Comparison of ENCODE assay signal across 16 cellular contexts in the genomic region with DNA sequence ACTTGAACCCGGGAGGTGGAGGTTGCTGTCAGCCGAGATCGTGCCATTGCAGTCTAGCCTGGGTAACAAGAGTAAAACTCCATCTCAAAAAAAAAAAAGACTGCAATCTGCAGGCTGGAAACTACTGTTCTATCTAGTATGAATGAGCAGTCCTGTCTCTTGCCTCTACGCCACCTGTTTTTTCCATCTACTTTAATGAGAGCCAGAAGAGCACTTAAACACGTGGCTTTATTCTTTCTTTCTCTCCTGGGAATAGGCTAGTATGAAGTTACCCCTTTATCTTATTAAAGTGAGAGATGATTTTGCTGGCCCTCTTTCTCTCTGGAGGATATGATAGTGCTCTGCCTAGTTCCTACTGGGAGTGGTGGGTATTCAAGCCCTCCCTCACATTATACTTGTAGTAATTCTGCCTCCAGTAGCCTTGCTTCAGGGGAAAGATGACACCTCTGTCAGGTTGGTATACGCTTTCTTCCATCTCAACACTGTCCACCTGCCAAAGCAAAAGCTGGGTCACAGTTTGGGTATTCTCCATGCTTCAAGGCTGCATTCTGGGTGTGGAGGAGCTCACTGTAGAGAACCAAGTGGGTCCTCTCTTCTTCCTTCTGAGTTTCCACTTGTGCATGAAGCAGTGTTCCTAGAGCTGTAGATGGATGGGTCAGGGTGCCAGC. TPM values are rescaled to one million over a fixed set of nuclear protein-coding genes. Genes with fewer than 3 reads are reported as not detected.
DNase-seq lines count a peak whose midpoint lies in the region; ATAC-seq, FAIRE-seq and TF ChIP-seq lines count a peak whose summit lies in the region.
"Had no signal": no experiment of that assay in that cellular context is flagged by ENCODE, and none has a peak within 500 bp of the region (broad histone marks: within the 10 kb centered on the region; RNA-seq: fewer than 3 reads in every experiment).

No MANE protein-coding gene starts in this region.

- no peaks in the 10 kb centered on the region for H3K9me3 ChIP-seq in HepG2 (ENCODE audit: low read length)
- H3K9me3 ChIP-seq in kidney (ENCODE audit: control insufficient read depth in 1 of 2, low read length in 2 of 2): no peaks in the 10 kb centered on the region
- H3K9me3 ChIP-seq: A549, colonic mucosa, right lobe of liver, transverse colon had no signal

- WGBS in HepG2 (ENCODE audit: low lambda C conversion rate): 97% methylated on average over 6 of the region's 6 CpGs

- no peak overlapping the region for H3K4me3 ChIP-seq in HepG2 (replicated peaks in 1 of 3; ENCODE audit: insufficient read depth in 1 of 3, low read depth in 2 of 3, low read length in 3 of 3)
- no peak overlapping the region for H3K4me3 ChIP-seq in kidney (ENCODE audit: low read length in 2 of 2)
- H3K4me3 ChIP-seq: A549, colonic mucosa, right lobe of liver, transverse colon had no signal

- H2AFZ ChIP-seq in HepG2 (ENCODE audit: low read length): no peak overlapping the region

- H3K36me3 Mint-ChIP-seq in T-helper 1 cell treated with Interleukin-12 subunit alpha and Interleukin-12 subunit beta and Interleukin-4 antibody, amounts not matched to agents 30 μg/mL and 1 μg/mL, for 36 hours (ENCODE audit: low read depth): peaks cover 5% of the 10 kb centered on the region
- H3K36me3 Mint-ChIP-seq in MCF 10A (ENCODE audit: insufficient read depth, unreplicated experiment): peaks cover 1% of the 10 kb centered on the region
- H3K36me3 Mint-ChIP-seq: immature natural killer cell, T-cell had no signal

- no peak overlapping the region for H3K4me3 Mint-ChIP-seq in T-helper 1 cell treated with Interleukin-12 subunit alpha and Interleukin-12 subunit beta and Interleukin-4 antibody, amounts not matched to agents 30 μg/mL and 1 μg/mL, for 36 hours
- no peak overlapping the region for H3K4me3 Mint-ChIP-seq in MCF 10A (ENCODE audit: unreplicated experiment)

- no peak overlapping the region for H3K4me2 ChIP-seq in HepG2 (ENCODE audit: low read depth, low read length)
- H3K4me2 ChIP-seq: A549 had no signal

- no peak for TF ChIP-seq EP300 in HepG2 (IDR thresholded peaks at IDR 0.05; ENCODE audit: low read depth in 2 of 2, low read length in 2 of 2)
- no peak for TF ChIP-seq EP300 in HepG2 (CRISPR knock-in tag; IDR thresholded peaks at IDR 0.05; ENCODE audit: borderline replicate concordance)

- DNase-seq in T-helper 1 cell: no peak
- peak; percentile 97 for DNase-seq in NCI-H2107 treated with DMSO at 0.1 percent for 48 hours (lab: John Stamatoyannopoulos, UW; ENCODE audit: unreplicated experiment)
- DNase-seq in MCF 10A (ENCODE audit: unreplicated experiment): no peak
- DNase-seq in sciatic nerve (ENCODE audit: low spot score): no peak
- no peak for DNase-seq in HepG2 (ENCODE audit: low spot score)
- DNase-seq in kidney: no peak
- DNase-seq: activated CD4-positive, alpha-beta T cell treated with anti-CD3 and anti-CD28 coated beads, Interleukin-2, amount 50 U/mL, for 4 hours; activated naive CD4-positive, alpha-beta T cell; colonic mucosa; immature natural killer cell; right lobe of liver; T-cell; transverse colon had no signal

- intact Hi-C loops in MCF 10A (cut with micrococcal nuclease) (no loop called here), sciatic nerve (cut with DNase I) (no loop called here), HepG2 (cut with micrococcal nuclease; ENCODE audit: unreplicated experiment) (no loop called here), kidney (cut with DNase I) (no loop called here)

- TF ChIP-seq CTCF in MCF 10A (IDR thresholded peaks at IDR 0.05; ENCODE audit: unreplicated experiment) (no peak), HepG2 (CRISPR knock-in tag; IDR thresholded peaks at IDR 0.05) (no peak), kidney (IDR thresholded peaks at IDR 0.05; ENCODE audit: borderline replicate concordance, extremely low read depth, insufficient read depth) (no peak)

- H3K27me3 ChIP-seq in HepG2 (ENCODE audit: control insufficient read depth in 1 of 2, insufficient read depth in 2 of 2, low read length in 2 of 2): no peaks in the 10 kb centered on the region
- H3K27me3 ChIP-seq: colonic mucosa, right lobe of liver, transverse colon had no signal

- H3K27ac ChIP-seq in HepG2 (ENCODE audit: extremely low read length, insufficient read depth, low read length) (no peak overlapping the region), kidney (ENCODE audit: low read depth in 2 of 2, low read length in 2 of 2) (no peak overlapping the region)
- H3K27ac ChIP-seq: colonic mucosa, right lobe of liver had no signal

- BruUV-seq in MCF 10A (replicated peaks; lab: Mats Ljungman, UMichigan) (no TSS peak), HepG2 (replicated peaks; lab: Mats Ljungman, UMichigan) (no TSS peak)

- in situ Hi-C loops in HepG2 (cut with HindIII; ENCODE audit: extremely low pct_ligation_motif_present, low pct_unique_long_range_greater_than_20kb): no loop called here

- H3K27ac Mint-ChIP-seq in T-helper 1 cell treated with Interleukin-12 subunit alpha and Interleukin-12 subunit beta and Interleukin-4 antibody, amounts not matched to agents 30 μg/mL and 1 μg/mL, for 36 hours: peak overlapping the region; percentile 17
- peak overlapping the region; percentile 86 for H3K27ac Mint-ChIP-seq in MCF 10A (ENCODE audit: low read depth, unreplicated experiment)
- H3K27ac Mint-ChIP-seq: T-cell had no signal

- CTCF ChIA-PET in MCF 10A (lab: Yijun Ruan, JAX) (interaction anchor here (1.1 to 1.2 kb wide), 4 partner anchors 9 to 20 kb away, joined by 3 to 5 read pairs (median 3); partner anchors contain the start of gene MAPKBP1), HepG2 (lab: Yijun Ruan, JAX; ENCODE audit: low intra/inter-chr PET ratio, low total read pairs) (no interaction called here)

- H3K36me3 ChIP-seq in HepG2 (replicated peaks in 1 of 2; ENCODE audit: control insufficient read depth in 1 of 2, insufficient read depth in 2 of 2, low read length in 2 of 2): no peaks in the 10 kb centered on the region
- no peaks in the 10 kb centered on the region for H3K36me3 ChIP-seq in kidney (ENCODE audit: control insufficient read depth in 1 of 2, insufficient read depth in 2 of 2, low read length in 2 of 2)
- H3K36me3 ChIP-seq: colonic mucosa, right lobe of liver, transverse colon had no signal

- no peaks in the 10 kb centered on the region for H3K27me3 Mint-ChIP-seq in T-helper 1 cell treated with Interleukin-12 subunit alpha and Interleukin-12 subunit beta and Interleukin-4 antibody, amounts not matched to agents 30 μg/mL and 1 μg/mL, for 36 hours (ENCODE audit: low read depth)
- H3K27me3 Mint-ChIP-seq in MCF 10A (ENCODE audit: insufficient read depth, unreplicated experiment): no peaks in the 10 kb centered on the region
- H3K27me3 Mint-ChIP-seq: T-cell had no signal

- no peaks in the 10 kb centered on the region for H4K20me1 ChIP-seq in HepG2 (ENCODE audit: insufficient read depth, low read length)

- ATAC-seq in sciatic nerve (peak; percentile 62), HG03135 (IDR thresholded peaks at IDR 0.05; ENCODE audit: unreplicated experiment) (no peak), HepG2 (no peak)
- ATAC-seq: T-cell had no signal

- H3K79me2 ChIP-seq in HepG2 (ENCODE audit: insufficient read depth, low read length): peaks cover 2% of the 10 kb centered on the region

- no peak for TF ChIP-seq POLR2A in HepG2 (IDR thresholded peaks at IDR 0.05; ENCODE audit: insufficient read depth in 1 of 2, low read depth in 2 of 2, low read length in 2 of 2)

- H3K9ac ChIP-seq in HepG2 (ENCODE audit: insufficient read depth, low read depth, low read length): no peak overlapping the region
- H3K9ac ChIP-seq in kidney (ENCODE audit: low read length in 2 of 2): no peak overlapping the region

- TF ChIP-seq RAD21 in HepG2 (CRISPR knock-in tag; IDR thresholded peaks at IDR 0.05): no peak

- H3K4me1 ChIP-seq in HepG2 (ENCODE audit: insufficient read depth, low read length) (peaks cover 47% of the 10 kb centered on the region), kidney (ENCODE audit: control insufficient read depth in 1 of 2, insufficient read depth in 1 of 2, low read depth in 1 of 2, low read length in 2 of 2) (peaks cover 26 to 32% of the 10 kb centered on the region in 2 donors)
- H3K4me1 ChIP-seq: colonic mucosa had no signal

- FAIRE-seq in HepG2 (lab: Jason Lieb, UNC) (no peak), kidney (lab: Jason Lieb, UNC) (no peak)
- FAIRE-seq: A549 had no signal

- H3K9me3 Mint-ChIP-seq in T-helper 1 cell treated with Interleukin-12 subunit alpha and Interleukin-12 subunit beta and Interleukin-4 antibody, amounts not matched to agents 30 μg/mL and 1 μg/mL, for 36 hours: no peaks in the 10 kb centered on the region
- H3K9me3 Mint-ChIP-seq in MCF 10A (ENCODE audit: unreplicated experiment): no peaks in the 10 kb centered on the region
- H3K9me3 Mint-ChIP-seq: immature natural killer cell, T-cell had no signal

- peaks cover 50% of the 10 kb centered on the region for H3K4me1 Mint-ChIP-seq in T-helper 1 cell treated with Interleukin-12 subunit alpha and Interleukin-12 subunit beta and Interleukin-4 antibody, amounts not matched to agents 30 μg/mL and 1 μg/mL, for 36 hours (ENCODE audit: low read depth)
- H3K4me1 Mint-ChIP-seq in MCF 10A (ENCODE audit: insufficient read depth, unreplicated experiment): peaks cover 62% of the 10 kb centered on the region

- POLR2A ChIA-PET in MCF 10A (lab: Yijun Ruan, JAX): interaction anchor here (0.6 to 12.5 kb wide), 6 partner anchors 9 to 460 kb away, joined by 3 to 193 read pairs (median 14); partner anchors contain the start of genes MAPKBP1, NUSAP1 and OIP5
- POLR2A ChIA-PET in HepG2 (lab: Yijun Ruan, JAX): no interaction called here

RNA-seq across cellular contexts. Expression of gene MAPKBP1, which starts 17.8 kb away (rescaled TPM):
- total RNA-seq in MCF 10A (2022) (33.2 and 35.0 TPM in 2 replicates), sciatic nerve (54.3 TPM), HepG2 (2016; rRNA removed; fragmentation: Illumina TruSeq; extraction: Trizol) (3.9 and 7.3 TPM in 2 replicates), kidney (28.6 TPM)
- total RNA-seq in HepG2 (2016; cell fraction: cytosol; rRNA removed; fragmentation: Illumina TruSeq; extraction: Trizol; ENCODE audit: low read depth): 2.9 and 4.5 TPM in 2 replicates
- 3.2 and 7.7 TPM in 2 replicates for total RNA-seq in HepG2 (2016; cell fraction: insoluble cytoplasmic fraction; rRNA removed; fragmentation: Illumina TruSeq; extraction: Trizol)
- 2.3 and 2.4 TPM in 2 replicates for total RNA-seq in HepG2 (2016; cell fraction: membrane; rRNA removed; fragmentation: Illumina TruSeq; extraction: Trizol)
- total RNA-seq in HepG2 (2016; cell fraction: nucleus; rRNA removed; fragmentation: Illumina TruSeq; extraction: Trizol): 12.3 and 15.3 TPM in 2 replicates
- polyA plus RNA-seq in HepG2 (2011; rRNA removed) (3.0 and 4.7 TPM in 2 replicates), kidney (ENCODE audit: insufficient read depth, low read depth, low replicate concordance) (3.7 TPM)
- 0.88 and 1.0 TPM in 2 replicates for polyA plus RNA-seq in HepG2 (2011; cell fraction: cytosol; rRNA removed)
- 26.1 and 64.5 TPM in 2 replicates for polyA plus RNA-seq in HepG2 (2011; cell fraction: nucleus; rRNA removed)
- 3.9 and 4.1 TPM in 2 replicates for polyA plus RNA-seq in HepG2 (2012)
- polyA plus RNA-seq in HepG2 (2016; cell fraction: cytosol; fragmentation: Illumina TruSeq; extraction: Trizol; ENCODE audit: low read depth): 0.11 and 0.12 TPM in 2 replicates
- polyA plus RNA-seq in HepG2 (2016; cell fraction: insoluble cytoplasmic fraction; fragmentation: Illumina TruSeq; extraction: Trizol; ENCODE audit: low read depth): 0.94 and 1.7 TPM in 2 replicates
- polyA plus RNA-seq in HepG2 (2016; cell fraction: membrane; fragmentation: Illumina TruSeq; extraction: Trizol; ENCODE audit: low read depth): 0.27 and 0.49 TPM in 2 replicates
- 19.4 and 21.3 TPM in 2 replicates for polyA plus RNA-seq in HepG2 (2016; cell fraction: nucleus; fragmentation: Illumina TruSeq; extraction: Trizol; ENCODE audit: insufficient read depth, low read depth)
- 17.2 and 24.6 TPM in 2 replicates for polyA minus RNA-seq in HepG2 (2011; rRNA and poly(A)+ RNA removed; ENCODE audit: low replicate concordance)
- polyA minus RNA-seq in HepG2 (2011; cell fraction: cytosol; rRNA and poly(A)+ RNA removed): 3.0 and 3.1 TPM in 2 replicates
- 23.3 and 23.4 TPM in 2 replicates for polyA minus RNA-seq in HepG2 (2011; cell fraction: nucleus; rRNA and poly(A)+ RNA removed)

RNA-seq across cellular contexts. Expression of gene JMJD7, which starts 35.8 kb away (rescaled TPM):
- total RNA-seq in MCF 10A (2022) (9.2 and 13.3 TPM in 2 replicates), sciatic nerve (18.5 TPM), HepG2 (2016; rRNA removed; fragmentation: Illumina TruSeq; extraction: Trizol) (5.4 and 7.1 TPM in 2 replicates), kidney (16.2 TPM)
- total RNA-seq in HepG2 (2016; cell fraction: cytosol; rRNA removed; fragmentation: Illumina TruSeq; extraction: Trizol; ENCODE audit: low read depth): 0.40 and 0.53 TPM in 2 replicates
- 6.2 and 6.5 TPM in 2 replicates for total RNA-seq in HepG2 (2016; cell fraction: insoluble cytoplasmic fraction; rRNA removed; fragmentation: Illumina TruSeq; extraction: Trizol)
- total RNA-seq in HepG2 (2016; cell fraction: membrane; rRNA removed; fragmentation: Illumina TruSeq; extraction: Trizol): 2.0 and 2.1 TPM in 2 replicates
- total RNA-seq in HepG2 (2016; cell fraction: nucleus; rRNA removed; fragmentation: Illumina TruSeq; extraction: Trizol): 7.6 and 8.2 TPM in 2 replicates
- polyA plus RNA-seq in HepG2 (2011; rRNA removed) (6.4 and 7.2 TPM in 2 replicates), kidney (ENCODE audit: insufficient read depth, low read depth, low replicate concordance) (17.6 TPM)
- polyA plus RNA-seq in HepG2 (2011; cell fraction: cytosol; rRNA removed): 4.5 and 4.9 TPM in 2 replicates
- 22.2 and 32.3 TPM in 2 replicates for polyA plus RNA-seq in HepG2 (2011; cell fraction: nucleus; rRNA removed)
- 3.7 and 5.4 TPM in 2 replicates for polyA plus RNA-seq in HepG2 (2012)
- 2.3 TPM in 2 replicates for polyA plus RNA-seq in HepG2 (2016; cell fraction: cytosol; fragmentation: Illumina TruSeq; extraction: Trizol; ENCODE audit: low read depth)
- polyA plus RNA-seq in HepG2 (2016; cell fraction: insoluble cytoplasmic fraction; fragmentation: Illumina TruSeq; extraction: Trizol; ENCODE audit: low read depth): 5.3 and 6.2 TPM in 2 replicates
- 2.5 and 2.6 TPM in 2 replicates for polyA plus RNA-seq in HepG2 (2016; cell fraction: membrane; fragmentation: Illumina TruSeq; extraction: Trizol; ENCODE audit: low read depth)
- 17.3 and 19.5 TPM in 2 replicates for polyA plus RNA-seq in HepG2 (2016; cell fraction: nucleus; fragmentation: Illumina TruSeq; extraction: Trizol; ENCODE audit: insufficient read depth, low read depth)
- 7.1 and 9.6 TPM in 2 replicates for polyA minus RNA-seq in HepG2 (2011; rRNA and poly(A)+ RNA removed; ENCODE audit: low replicate concordance)
- polyA minus RNA-seq in HepG2 (2011; cell fraction: cytosol; rRNA and poly(A)+ RNA removed): 1.2 and 4.6 TPM in 2 replicates
- polyA minus RNA-seq in HepG2 (2011; cell fraction: nucleus; rRNA and poly(A)+ RNA removed): 3.2 and 8.8 TPM in 2 replicates

RNA-seq across cellular contexts. Expression of gene PLA2G4B, which starts 46.5 kb away (rescaled TPM):
- total RNA-seq in MCF 10A (2022) (3.8 and 5.0 TPM in 2 replicates), sciatic nerve (9.8 TPM), HepG2 (2016; rRNA removed; fragmentation: Illumina TruSeq; extraction: Trizol) (0.55 and 5.1 TPM in 2 replicates), kidney (8.3 TPM)
- 1.1 and 1.6 TPM in 2 replicates for total RNA-seq in HepG2 (2016; cell fraction: cytosol; rRNA removed; fragmentation: Illumina TruSeq; extraction: Trizol; ENCODE audit: low read depth)
- 0.88 and 2.9 TPM in 2 replicates for total RNA-seq in HepG2 (2016; cell fraction: insoluble cytoplasmic fraction; rRNA removed; fragmentation: Illumina TruSeq; extraction: Trizol)
- 0.55 and 1.1 TPM in 2 replicates for total RNA-seq in HepG2 (2016; cell fraction: membrane; rRNA removed; fragmentation: Illumina TruSeq; extraction: Trizol)
- total RNA-seq in HepG2 (2016; cell fraction: nucleus; rRNA removed; fragmentation: Illumina TruSeq; extraction: Trizol): 4.1 and 4.8 TPM in 2 replicates
- polyA plus RNA-seq in HepG2 (2011; rRNA removed) (8.0 and 10.2 TPM in 2 replicates), kidney (ENCODE audit: insufficient read depth, low read depth, low replicate concordance) (4.8 TPM)
- 1.2 and 1.9 TPM in 2 replicates for polyA plus RNA-seq in HepG2 (2011; cell fraction: cytosol; rRNA removed)
- 51.3 and 67.9 TPM in 2 replicates for polyA plus RNA-seq in HepG2 (2011; cell fraction: nucleus; rRNA removed)
- polyA plus RNA-seq in HepG2 (2012): 2.9 and 3.7 TPM in 2 replicates
- polyA plus RNA-seq in HepG2 (2016; cell fraction: cytosol; fragmentation: Illumina TruSeq; extraction: Trizol; ENCODE audit: low read depth): 0.61 and 1.4 TPM in 2 replicates
- 0.63 and 1.2 TPM in 2 replicates for polyA plus RNA-seq in HepG2 (2016; cell fraction: insoluble cytoplasmic fraction; fragmentation: Illumina TruSeq; extraction: Trizol; ENCODE audit: low read depth)
- 1.0 and 1.5 TPM in 2 replicates for polyA plus RNA-seq in HepG2 (2016; cell fraction: membrane; fragmentation: Illumina TruSeq; extraction: Trizol; ENCODE audit: low read depth)
- polyA plus RNA-seq in HepG2 (2016; cell fraction: nucleus; fragmentation: Illumina TruSeq; extraction: Trizol; ENCODE audit: insufficient read depth, low read depth): 15.6 and 20.4 TPM in 2 replicates
- 1.1 and 2.7 TPM in 2 replicates for polyA minus RNA-seq in HepG2 (2011; rRNA and poly(A)+ RNA removed; ENCODE audit: low replicate concordance)
- 2.2 TPM in 1 of 2 replicates, not detected in the other for polyA minus RNA-seq in HepG2 (2011; cell fraction: cytosol; rRNA and poly(A)+ RNA removed)
- 4.4 and 4.6 TPM in 2 replicates for polyA minus RNA-seq in HepG2 (2011; cell fraction: nucleus; rRNA and poly(A)+ RNA removed)
